8 cellular contexts compared by ENCODE assay signal in genomic region chr9:135479469-135480052, GRCh38.
DNase-seq lines count a peak whose midpoint lies in the region; ATAC-seq and TF ChIP-seq lines count a peak whose summit lies in the region.

TSS of gene PPP1R26 (plus strand) at chr9:135479782. CDS start at chr9:135484511, 4,729 bp downstream.

- H3K36me3 ChIP-seq in HEK293 (ENCODE audit: control insufficient read depth in 2 of 2, insufficient read depth in 1 of 2, low read length in 2 of 2) = peaks cover 4 to 24% of the 10 kb centered on the region in 2 experiments; a peak in 2 of 3 replicates

- TF ChIP-seq CTCF in HEK293 (tag by site-specific recombination; IDR thresholded peaks at IDR 0.05) = no peak

- H3K9me3 ChIP-seq in HEK293 (ENCODE audit: control insufficient read depth, insufficient read depth, low read depth, low read length) = no peaks in the 10 kb centered on the region

- CTCF ChIA-PET in HEK293 (lab: Yijun Ruan, JAX) = interaction anchor here (0.7 to 1.6 kb wide), 3 partner anchors 25 to 219 kb away, joined by 4 to 7 read pairs (median 7); no protein-coding TSS in a partner anchor

- H3K4me3 ChIP-seq in HEK293 (ENCODE audit: low read depth, low read length) (peak within 1 kb of the TSS; percentile 92), iPS-11a (ENCODE audit: low read depth, low read length) (peak within 1 kb of the TSS; percentile 72), skeletal muscle cell (ENCODE audit: low read depth, low read length) (peak within 1 kb of the TSS; percentile 81)

- H3K27ac ChIP-seq in HEK293 (ENCODE audit: extremely low read depth, low read depth, low read length) = peak within 1 kb of the TSS; percentile 74
- H3K27ac ChIP-seq in angular gyrus (ENCODE audit: low read depth, low read length) = peak within 1 kb of the TSS; percentile 48

- peak; percentile 41 for DNase-seq in AG08396 (ENCODE audit: low spot score)
- DNase-seq in skeletal muscle cell (ENCODE audit: low read depth) = no peak
- DNase-seq in HK-2 (ENCODE audit: unreplicated experiment) = no peak
- DNase-seq in NCI-H446 (lab: John Stamatoyannopoulos, UW) = no peak

- no peaks in the 10 kb centered on the region for H3K4me1 ChIP-seq in HEK293 (ENCODE audit: control insufficient read depth, insufficient read depth, low read length)

- POLR2A ChIA-PET in HEK293 (lab: Yijun Ruan, JAX) = interaction anchor here (1.3 to 1.8 kb wide), 4 partner anchors 11 to 26 kb away, joined by 4 to 7 read pairs (median 6); partner anchors contain the start of gene MRPS2

- no peak for ATAC-seq in HG02610 (IDR thresholded peaks at IDR 0.05; ENCODE audit: unreplicated experiment)

TF ChIP-seq in HEK293, 187 proteins besides CTCF, POLR2A, EP300 and RAD21:
- TF ChIP-seq ZXDB (tag by site-specific recombination; IDR thresholded peaks at IDR 0.05) (no peak), SP3 (tag by site-specific recombination; IDR thresholded peaks at IDR 0.05) (0 out of 2 replicates have a peak, but pooled peaks have one; percentile 3)
